ENCODE assay signal across 1 cellular context in the genomic region with DNA sequence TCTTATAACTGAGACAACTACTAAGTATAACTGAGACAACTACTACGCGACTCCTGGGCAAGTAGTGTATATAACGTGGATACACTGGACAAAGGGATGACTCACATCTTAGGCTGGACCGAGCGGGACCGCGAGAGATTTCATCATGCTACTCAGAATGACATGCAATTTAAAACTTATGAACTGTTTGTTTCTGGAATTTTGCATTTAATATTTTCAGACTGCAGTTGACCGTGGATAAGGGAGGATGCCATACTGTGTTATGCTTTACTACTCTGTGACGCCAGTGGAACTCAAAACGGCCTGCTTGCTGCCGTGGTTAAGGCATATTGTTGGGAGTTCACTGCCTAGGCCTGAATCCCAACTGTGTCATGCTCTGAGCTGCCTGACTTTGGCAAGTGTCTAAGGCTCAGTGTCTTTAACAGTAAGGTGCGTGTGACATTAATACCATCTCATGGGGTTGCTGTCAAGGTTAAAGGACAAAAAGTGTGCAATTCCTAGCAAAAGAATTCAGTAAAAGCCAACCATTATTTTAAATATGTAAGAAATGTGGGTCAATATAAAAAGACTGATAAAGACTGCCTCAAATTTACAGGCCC.
TF ChIP-seq lines count a peak whose summit lies in the region.

No MANE protein-coding gene starts in this region.

TF ChIP-seq in K562, 482 proteins besides CTCF, POLR2A, EP300 and RAD21 (continued from another document and continues in another):
- no peak for TF ChIP-seq ZBTB7A (IDR thresholded peaks at IDR 0.05; ENCODE audit: borderline replicate concordance, control insufficient read depth, low read depth, low read length)
- peak; percentile 94 for TF ChIP-seq DMBX1 (CRISPR knock-in tag; IDR thresholded peaks at IDR 0.05; ENCODE audit: borderline replicate concordance)
- no peak for TF ChIP-seq PHF8 (IDR thresholded peaks at IDR 0.05; ENCODE audit: borderline replicate concordance, low read length)
- 0 out of 2 replicates have a peak, but pooled peaks have one; percentile 29 for TF ChIP-seq PTTG1 (tag; IDR thresholded peaks at IDR 0.05; ENCODE audit: low read depth)
- TF ChIP-seq CEBPG (CRISPR knock-in tag; IDR thresholded peaks at IDR 0.05) = peak; percentile 79
- peak; percentile 84 to 95 for TF ChIP-seq CEBPG (tag; conservative IDR thresholded peaks at IDR 0.05 in 1 of 2, IDR thresholded peaks at IDR 0.05 in 1 of 2)
- TF ChIP-seq TRIM24 (IDR thresholded peaks at IDR 0.05) = peak; percentile 63 to 68; a peak in 2 of 4 replicates
- no peak for TF ChIP-seq RBFOX2 (IDR thresholded peaks at IDR 0.05; ENCODE audit: low read depth, low read length)
- TF ChIP-seq, protein P1, sequence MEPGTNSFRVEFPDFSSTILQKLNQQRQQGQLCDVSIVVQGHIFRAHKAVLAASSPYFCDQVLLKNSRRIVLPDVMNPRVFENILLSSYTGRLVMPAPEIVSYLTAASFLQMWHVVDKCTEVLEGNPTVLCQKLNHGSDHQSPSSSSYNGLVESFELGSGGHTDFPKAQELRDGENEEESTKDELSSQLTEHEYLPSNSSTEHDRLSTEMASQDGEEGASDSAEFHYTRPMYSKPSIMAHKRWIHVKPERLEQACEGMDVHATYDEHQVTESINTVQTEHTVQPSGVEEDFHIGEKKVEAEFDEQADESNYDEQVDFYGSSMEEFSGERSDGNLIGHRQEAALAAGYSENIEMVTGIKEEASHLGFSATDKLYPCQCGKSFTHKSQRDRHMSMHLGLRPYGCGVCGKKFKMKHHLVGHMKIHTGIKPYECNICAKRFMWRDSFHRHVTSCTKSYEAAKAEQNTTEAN (CRISPR knock-in tag; IDR thresholded peaks at IDR 0.05) = no peak
- TF ChIP-seq, protein P2, sequence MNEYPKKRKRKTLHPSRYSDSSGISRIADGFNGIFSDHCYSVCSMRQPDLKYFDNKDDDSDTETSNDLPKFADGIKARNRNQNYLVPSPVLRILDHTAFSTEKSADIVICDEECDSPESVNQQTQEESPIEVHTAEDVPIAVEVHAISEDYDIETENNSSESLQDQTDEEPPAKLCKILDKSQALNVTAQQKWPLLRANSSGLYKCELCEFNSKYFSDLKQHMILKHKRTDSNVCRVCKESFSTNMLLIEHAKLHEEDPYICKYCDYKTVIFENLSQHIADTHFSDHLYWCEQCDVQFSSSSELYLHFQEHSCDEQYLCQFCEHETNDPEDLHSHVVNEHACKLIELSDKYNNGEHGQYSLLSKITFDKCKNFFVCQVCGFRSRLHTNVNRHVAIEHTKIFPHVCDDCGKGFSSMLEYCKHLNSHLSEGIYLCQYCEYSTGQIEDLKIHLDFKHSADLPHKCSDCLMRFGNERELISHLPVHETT (CRISPR knock-in tag; conservative IDR thresholded peaks at IDR 0.05 in 1 of 2, IDR thresholded peaks at IDR 0.05 in 1 of 2) = 0 out of 4 replicates have a peak, but pooled peaks of 1 of the 2 experiments have one; percentile 31
- TF ChIP-seq, protein P3, sequence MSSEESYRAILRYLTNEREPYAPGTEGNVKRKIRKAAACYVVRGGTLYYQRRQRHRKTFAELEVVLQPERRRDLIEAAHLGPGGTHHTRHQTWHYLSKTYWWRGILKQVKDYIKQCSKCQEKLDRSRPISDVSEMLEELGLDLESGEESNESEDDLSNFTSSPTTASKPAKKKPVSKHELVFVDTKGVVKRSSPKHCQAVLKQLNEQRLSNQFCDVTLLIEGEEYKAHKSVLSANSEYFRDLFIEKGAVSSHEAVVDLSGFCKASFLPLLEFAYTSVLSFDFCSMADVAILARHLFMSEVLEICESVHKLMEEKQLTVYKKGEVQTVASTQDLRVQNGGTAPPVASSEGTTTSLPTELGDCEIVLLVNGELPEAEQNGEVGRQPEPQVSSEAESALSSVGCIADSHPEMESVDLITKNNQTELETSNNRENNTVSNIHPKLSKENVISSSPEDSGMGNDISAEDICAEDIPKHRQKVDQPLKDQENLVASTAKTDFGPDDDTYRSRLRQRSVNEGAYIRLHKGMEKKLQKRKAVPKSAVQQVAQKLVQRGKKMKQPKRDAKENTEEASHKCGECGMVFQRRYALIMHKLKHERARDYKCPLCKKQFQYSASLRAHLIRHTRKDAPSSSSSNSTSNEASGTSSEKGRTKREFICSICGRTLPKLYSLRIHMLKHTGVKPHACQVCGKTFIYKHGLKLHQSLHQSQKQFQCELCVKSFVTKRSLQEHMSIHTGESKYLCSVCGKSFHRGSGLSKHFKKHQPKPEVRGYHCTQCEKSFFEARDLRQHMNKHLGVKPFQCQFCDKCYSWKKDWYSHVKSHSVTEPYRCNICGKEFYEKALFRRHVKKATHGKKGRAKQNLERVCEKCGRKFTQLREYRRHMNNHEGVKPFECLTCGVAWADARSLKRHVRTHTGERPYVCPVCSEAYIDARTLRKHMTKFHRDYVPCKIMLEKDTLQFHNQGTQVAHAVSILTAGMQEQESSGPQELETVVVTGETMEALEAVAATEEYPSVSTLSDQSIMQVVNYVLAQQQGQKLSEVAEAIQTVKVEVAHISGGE (CRISPR knock-in tag; IDR thresholded peaks at IDR 0.05) = 0 out of 6 replicates have a peak, but pooled peaks of 1 of the 3 experiments have one; percentile 27
- TF ChIP-seq L3MBTL2 (IDR thresholded peaks at IDR 0.05) = peak; percentile 67; the same call in 1 of the 2 replicates
- TF ChIP-seq CHD1 (IDR thresholded peaks at IDR 0.05; ENCODE audit: low read length) = no peak
- no peak for TF ChIP-seq MAFF (IDR thresholded peaks at IDR 0.05; ENCODE audit: low read length)
- TF ChIP-seq MAFG (tag; conservative IDR thresholded peaks at IDR 0.05) = peak; percentile 71
- no peak for TF ChIP-seq ZNF165 (CRISPR knock-in tag; IDR thresholded peaks at IDR 0.05; ENCODE audit: borderline replicate concordance)
- TF ChIP-seq, protein P4, sequence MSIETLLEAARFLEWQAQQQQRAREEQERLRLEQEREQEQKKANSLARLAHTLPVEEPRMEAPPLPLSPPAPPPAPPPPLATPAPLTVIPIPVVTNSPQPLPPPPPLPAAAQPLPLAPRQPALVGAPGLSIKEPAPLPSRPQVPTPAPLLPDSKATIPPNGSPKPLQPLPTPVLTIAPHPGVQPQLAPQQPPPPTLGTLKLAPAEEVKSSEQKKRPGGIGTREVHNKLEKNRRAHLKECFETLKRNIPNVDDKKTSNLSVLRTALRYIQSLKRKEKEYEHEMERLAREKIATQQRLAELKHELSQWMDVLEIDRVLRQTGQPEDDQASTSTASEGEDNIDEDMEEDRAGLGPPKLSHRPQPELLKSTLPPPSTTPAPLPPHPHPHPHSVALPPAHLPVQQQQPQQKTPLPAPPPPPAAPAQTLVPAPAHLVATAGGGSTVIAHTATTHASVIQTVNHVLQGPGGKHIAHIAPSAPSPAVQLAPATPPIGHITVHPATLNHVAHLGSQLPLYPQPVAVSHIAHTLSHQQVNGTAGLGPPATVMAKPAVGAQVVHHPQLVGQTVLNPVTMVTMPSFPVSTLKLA (conservative IDR thresholded peaks at IDR 0.05) = 0 out of 4 replicates have a peak, but pooled peaks of 1 of the 2 experiments have one; percentile 25
- TF ChIP-seq, protein P5, sequence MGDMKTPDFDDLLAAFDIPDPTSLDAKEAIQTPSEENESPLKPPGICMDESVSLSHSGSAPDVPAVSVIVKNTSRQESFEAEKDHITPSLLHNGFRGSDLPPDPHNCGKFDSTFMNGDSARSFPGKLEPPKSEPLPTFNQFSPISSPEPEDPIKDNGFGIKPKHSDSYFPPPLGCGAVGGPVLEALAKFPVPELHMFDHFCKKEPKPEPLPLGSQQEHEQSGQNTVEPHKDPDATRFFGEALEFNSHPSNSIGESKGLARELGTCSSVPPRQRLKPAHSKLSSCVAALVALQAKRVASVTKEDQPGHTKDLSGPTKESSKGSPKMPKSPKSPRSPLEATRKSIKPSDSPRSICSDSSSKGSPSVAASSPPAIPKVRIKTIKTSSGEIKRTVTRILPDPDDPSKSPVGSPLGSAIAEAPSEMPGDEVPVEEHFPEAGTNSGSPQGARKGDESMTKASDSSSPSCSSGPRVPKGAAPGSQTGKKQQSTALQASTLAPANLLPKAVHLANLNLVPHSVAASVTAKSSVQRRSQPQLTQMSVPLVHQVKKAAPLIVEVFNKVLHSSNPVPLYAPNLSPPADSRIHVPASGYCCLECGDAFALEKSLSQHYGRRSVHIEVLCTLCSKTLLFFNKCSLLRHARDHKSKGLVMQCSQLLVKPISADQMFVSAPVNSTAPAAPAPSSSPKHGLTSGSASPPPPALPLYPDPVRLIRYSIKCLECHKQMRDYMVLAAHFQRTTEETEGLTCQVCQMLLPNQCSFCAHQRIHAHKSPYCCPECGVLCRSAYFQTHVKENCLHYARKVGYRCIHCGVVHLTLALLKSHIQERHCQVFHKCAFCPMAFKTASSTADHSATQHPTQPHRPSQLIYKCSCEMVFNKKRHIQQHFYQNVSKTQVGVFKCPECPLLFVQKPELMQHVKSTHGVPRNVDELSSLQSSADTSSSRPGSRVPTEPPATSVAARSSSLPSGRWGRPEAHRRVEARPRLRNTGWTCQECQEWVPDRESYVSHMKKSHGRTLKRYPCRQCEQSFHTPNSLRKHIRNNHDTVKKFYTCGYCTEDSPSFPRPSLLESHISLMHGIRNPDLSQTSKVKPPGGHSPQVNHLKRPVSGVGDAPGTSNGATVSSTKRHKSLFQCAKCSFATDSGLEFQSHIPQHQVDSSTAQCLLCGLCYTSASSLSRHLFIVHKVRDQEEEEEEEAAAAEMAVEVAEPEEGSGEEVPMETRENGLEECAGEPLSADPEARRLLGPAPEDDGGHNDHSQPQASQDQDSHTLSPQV (IDR thresholded peaks at IDR 0.05) = peak; percentile 93
- no peak for TF ChIP-seq FOXJ2 (tag; IDR thresholded peaks at IDR 0.05)
- TF ChIP-seq ZNF586 (CRISPR knock-in tag; conservative IDR thresholded peaks at IDR 0.05) = no peak
- no peak for TF ChIP-seq PCBP1 (IDR thresholded peaks at IDR 0.05; ENCODE audit: low read depth, low read length, poor library complexity, severe bottlenecking)
- peak; percentile 47; the same call in 1 of the 2 replicates for TF ChIP-seq KLF6 (CRISPR knock-in tag; IDR thresholded peaks at IDR 0.05; ENCODE audit: borderline replicate concordance)
- no peak for TF ChIP-seq EZH2 (IDR thresholded peaks at IDR 0.05; ENCODE audit: borderline replicate concordance, low read depth, low read length)
- TF ChIP-seq, protein P6, sequence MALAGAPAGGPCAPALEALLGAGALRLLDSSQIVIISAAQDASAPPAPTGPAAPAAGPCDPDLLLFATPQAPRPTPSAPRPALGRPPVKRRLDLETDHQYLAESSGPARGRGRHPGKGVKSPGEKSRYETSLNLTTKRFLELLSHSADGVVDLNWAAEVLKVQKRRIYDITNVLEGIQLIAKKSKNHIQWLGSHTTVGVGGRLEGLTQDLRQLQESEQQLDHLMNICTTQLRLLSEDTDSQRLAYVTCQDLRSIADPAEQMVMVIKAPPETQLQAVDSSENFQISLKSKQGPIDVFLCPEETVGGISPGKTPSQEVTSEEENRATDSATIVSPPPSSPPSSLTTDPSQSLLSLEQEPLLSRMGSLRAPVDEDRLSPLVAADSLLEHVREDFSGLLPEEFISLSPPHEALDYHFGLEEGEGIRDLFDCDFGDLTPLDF (CRISPR knock-in tag; IDR thresholded peaks at IDR 0.05) = no peak
- 0 out of 2 replicates have a peak, but pooled peaks have one; percentile 57 for TF ChIP-seq ZNF644 (tag; IDR thresholded peaks at IDR 0.05; ENCODE audit: low read depth)
- no peak for TF ChIP-seq ZSCAN32 (CRISPR knock-in tag; IDR thresholded peaks at IDR 0.05)
- TF ChIP-seq ARID1B (IDR thresholded peaks at IDR 0.05) = peak; percentile 57
- no peak for TF ChIP-seq ZNF224 (CRISPR knock-in tag; IDR thresholded peaks at IDR 0.05)
- peak; percentile 55 for TF ChIP-seq SMARCE1 (IDR thresholded peaks at IDR 0.05)
- TF ChIP-seq, protein P7, sequence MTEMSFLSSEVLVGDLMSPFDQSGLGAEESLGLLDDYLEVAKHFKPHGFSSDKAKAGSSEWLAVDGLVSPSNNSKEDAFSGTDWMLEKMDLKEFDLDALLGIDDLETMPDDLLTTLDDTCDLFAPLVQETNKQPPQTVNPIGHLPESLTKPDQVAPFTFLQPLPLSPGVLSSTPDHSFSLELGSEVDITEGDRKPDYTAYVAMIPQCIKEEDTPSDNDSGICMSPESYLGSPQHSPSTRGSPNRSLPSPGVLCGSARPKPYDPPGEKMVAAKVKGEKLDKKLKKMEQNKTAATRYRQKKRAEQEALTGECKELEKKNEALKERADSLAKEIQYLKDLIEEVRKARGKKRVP (CRISPR knock-in tag; IDR thresholded peaks at IDR 0.05) = 0 out of 2 replicates have a peak, but pooled peaks have one; percentile 51
- no peak for TF ChIP-seq NFE2L1 (tag; IDR thresholded peaks at IDR 0.05; ENCODE audit: borderline replicate concordance, low read depth)
- peak in 1 of 2 experiments; percentile 37; a peak in 1 of 4 replicates for TF ChIP-seq RCOR1 (IDR thresholded peaks at IDR 0.05; ENCODE audit: borderline replicate concordance in 1 of 2, low read depth in 2 of 2, low read length in 2 of 2)
- TF ChIP-seq ZNF79 (CRISPR knock-in tag; IDR thresholded peaks at IDR 0.05; ENCODE audit: low read depth) = 0 out of 2 replicates have a peak, but pooled peaks have one; percentile 27
- no peak for TF ChIP-seq KDM1A (IDR thresholded peaks at IDR 0.05)
- 0 out of 2 replicates have a peak, but pooled peaks have one; percentile 11 for TF ChIP-seq ILK (tag; IDR thresholded peaks at IDR 0.05; ENCODE audit: borderline replicate concordance, low read depth)
- TF ChIP-seq ZBTB8A (IDR thresholded peaks at IDR 0.05; ENCODE audit: partially characterized antibody) = no peak
- no peak for TF ChIP-seq ZNF23 (CRISPR knock-in tag; IDR thresholded peaks at IDR 0.05)
- TF ChIP-seq, protein P8, sequence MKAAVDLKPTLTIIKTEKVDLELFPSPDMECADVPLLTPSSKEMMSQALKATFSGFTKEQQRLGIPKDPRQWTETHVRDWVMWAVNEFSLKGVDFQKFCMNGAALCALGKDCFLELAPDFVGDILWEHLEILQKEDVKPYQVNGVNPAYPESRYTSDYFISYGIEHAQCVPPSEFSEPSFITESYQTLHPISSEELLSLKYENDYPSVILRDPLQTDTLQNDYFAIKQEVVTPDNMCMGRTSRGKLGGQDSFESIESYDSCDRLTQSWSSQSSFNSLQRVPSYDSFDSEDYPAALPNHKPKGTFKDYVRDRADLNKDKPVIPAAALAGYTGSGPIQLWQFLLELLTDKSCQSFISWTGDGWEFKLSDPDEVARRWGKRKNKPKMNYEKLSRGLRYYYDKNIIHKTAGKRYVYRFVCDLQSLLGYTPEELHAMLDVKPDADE (conservative IDR thresholded peaks at IDR 0.05; ENCODE audit: control insufficient read depth, low read depth, low read length) = no peak
- TF ChIP-seq, protein P9, sequence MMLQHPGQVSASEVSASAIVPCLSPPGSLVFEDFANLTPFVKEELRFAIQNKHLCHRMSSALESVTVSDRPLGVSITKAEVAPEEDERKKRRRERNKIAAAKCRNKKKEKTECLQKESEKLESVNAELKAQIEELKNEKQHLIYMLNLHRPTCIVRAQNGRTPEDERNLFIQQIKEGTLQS (IDR thresholded peaks at IDR 0.05) = peak; percentile 98
- TF ChIP-seq, protein P9 (CRISPR knock-in tag; conservative IDR thresholded peaks at IDR 0.05) = peak; percentile 62; the same call in 1 of the 2 replicates
- TF ChIP-seq MXI1 (IDR thresholded peaks at IDR 0.05; ENCODE audit: low read depth, low read length) = no peak
- TF ChIP-seq, protein P10, sequence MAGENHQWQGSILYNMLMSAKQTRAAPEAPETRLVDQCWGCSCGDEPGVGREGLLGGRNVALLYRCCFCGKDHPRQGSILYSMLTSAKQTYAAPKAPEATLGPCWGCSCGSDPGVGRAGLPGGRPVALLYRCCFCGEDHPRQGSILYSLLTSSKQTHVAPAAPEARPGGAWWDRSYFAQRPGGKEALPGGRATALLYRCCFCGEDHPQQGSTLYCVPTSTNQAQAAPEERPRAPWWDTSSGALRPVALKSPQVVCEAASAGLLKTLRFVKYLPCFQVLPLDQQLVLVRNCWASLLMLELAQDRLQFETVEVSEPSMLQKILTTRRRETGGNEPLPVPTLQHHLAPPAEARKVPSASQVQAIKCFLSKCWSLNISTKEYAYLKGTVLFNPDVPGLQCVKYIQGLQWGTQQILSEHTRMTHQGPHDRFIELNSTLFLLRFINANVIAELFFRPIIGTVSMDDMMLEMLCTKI (IDR thresholded peaks at IDR 0.05; ENCODE audit: partially characterized antibody) = no peak
